8 cellular contexts compared by ENCODE assay signal in the genomic region with DNA sequence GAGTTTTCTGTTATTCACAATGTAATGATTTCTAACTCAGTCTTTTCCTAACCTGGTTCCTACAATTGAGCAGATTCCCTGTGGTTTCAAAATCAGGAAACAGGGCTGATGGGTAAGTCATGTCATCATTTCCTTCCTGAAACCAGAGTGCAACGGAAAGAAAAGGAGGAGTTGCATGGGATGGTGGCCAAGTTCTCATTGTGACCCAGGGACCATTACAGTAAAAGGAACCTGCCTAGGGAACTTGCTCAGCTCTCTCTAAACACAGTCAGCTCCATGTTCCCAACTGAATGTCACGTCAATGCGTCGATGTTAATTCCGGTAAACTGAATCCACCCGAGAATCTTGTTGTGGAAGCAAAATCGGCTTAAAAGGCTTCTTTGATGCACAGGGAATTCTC. TPM values are rescaled to one million over a fixed set of nuclear protein-coding genes. Genes with fewer than 3 reads are reported as not detected.
DNase-seq lines count a peak whose midpoint lies in the region; ATAC-seq and TF ChIP-seq lines count a peak whose summit lies in the region.

No MANE protein-coding gene starts in this region.

- H3K4me2 ChIP-seq in MM.1S (ENCODE audit: low read depth, low read length) = peak overlapping the region; percentile 42

- H3K27me3 ChIP-seq in A673 (replicated peaks; ENCODE audit: insufficient read depth, low read depth, low read length, poor library complexity) = no peaks in the 10 kb centered on the region
- no peaks in the 10 kb centered on the region for H3K27me3 ChIP-seq in MM.1S (replicated peaks; ENCODE audit: insufficient read depth, low read length)

- no peak for TF ChIP-seq CTCF in A673 (conservative IDR thresholded peaks at IDR 0.05; ENCODE audit: low read depth, low read length)
- TF ChIP-seq CTCF in MM.1S (IDR thresholded peaks at IDR 0.05; ENCODE audit: low read length) = no peak
- TF ChIP-seq CTCF in coronary artery (IDR thresholded peaks at IDR 0.05) = no peak

- no peaks in the 10 kb centered on the region for H3K9me3 Mint-ChIP-seq in stimulated activated memory B cell treated with anti-CD40 and anti-IgM and Interleukin-4, amounts not matched to agents 10 μg/mL and 1 μg/mL and 100 μg/mL, for 72 hours

- H3K36me3 Mint-ChIP-seq in stimulated activated memory B cell treated with anti-CD40 and anti-IgM and Interleukin-4, amounts not matched to agents 10 μg/mL and 1 μg/mL and 100 μg/mL, for 72 hours = no peaks in the 10 kb centered on the region

- peaks cover 5% of the 10 kb centered on the region for H3K4me1 Mint-ChIP-seq in stimulated activated memory B cell treated with anti-CD40 and anti-IgM and Interleukin-4, amounts not matched to agents 10 μg/mL and 1 μg/mL and 100 μg/mL, for 72 hours

- BruUV-seq in A673 (replicated peaks; lab: Mats Ljungman, UMichigan) = no TSS peak

- H3K36me3 ChIP-seq in A673 (ENCODE audit: insufficient read depth, low read length, poor library complexity, severe bottlenecking) (no peaks in the 10 kb centered on the region), MM.1S (replicated peaks; ENCODE audit: insufficient read depth, low read length) (no peaks in the 10 kb centered on the region)

- no peak overlapping the region for H3K9ac ChIP-seq in MM.1S (ENCODE audit: low read length)

- DNase-seq in A673 (ENCODE audit: low spot score) (peak; percentile 76), MM.1S (no peak), coronary artery (ENCODE audit: low spot score) (no peak), mucosa of gallbladder (ENCODE audit: low spot score) (peak; percentile 65), amniotic stem cell (lab: John Stamatoyannopoulos, UW) (no peak)

- POLR2A ChIA-PET in A673 (lab: Charles Lee; ENCODE audit: low non-redundant PET) = interaction anchor here (0.6 kb wide), 1 partner anchor 631 kb away, joined by 3 read pairs; no protein-coding TSS in a partner anchor

- peaks cover 4% of the 10 kb centered on the region for H3K4me1 ChIP-seq in A673 (ENCODE audit: insufficient read depth, low read length, poor library complexity, severe bottlenecking)
- H3K4me1 ChIP-seq in MM.1S (ENCODE audit: low read length) = peaks cover 17% of the 10 kb centered on the region

- peak overlapping the region; percentile 19; the same call in 1 of the 2 replicates for H2AFZ ChIP-seq in MM.1S (ENCODE audit: low read length)

- no peaks in the 10 kb centered on the region for H3K9me2 ChIP-seq in MM.1S (replicated peaks; ENCODE audit: insufficient read depth, low read length)

- H3F3A ChIP-seq in MM.1S (ENCODE audit: insufficient read depth, low read length) = no peaks in the 10 kb centered on the region

- intact Hi-C loops in A673 (cut with micrococcal nuclease; ENCODE audit: unreplicated experiment) = loop anchor here (5.0 kb wide), 1 partner anchor 388 kb away; no protein-coding TSS in a partner anchor

- CTCF ChIA-PET in A673 (lab: Charles Lee) = interaction anchor here (0.6 to 1.7 kb wide), 4 partner anchors 11 to 165 kb away, joined by 3 to 7 read pairs (median 4); no protein-coding TSS in a partner anchor

- H3K27ac ChIP-seq in A673 (ENCODE audit: low read depth, low read length, poor library complexity, severe bottlenecking) (no peak overlapping the region), MM.1S (ENCODE audit: low read length) (no peak overlapping the region), coronary artery (peak overlapping the region; percentile 54 to 78)

- H3K27ac Mint-ChIP-seq in stimulated activated memory B cell treated with anti-CD40 and anti-IgM and Interleukin-4, amounts not matched to agents 10 μg/mL and 1 μg/mL and 100 μg/mL, for 72 hours = no peak overlapping the region

- peaks cover 44% of the 10 kb centered on the region for H3K27me3 Mint-ChIP-seq in stimulated activated memory B cell treated with anti-CD40 and anti-IgM and Interleukin-4, amounts not matched to agents 10 μg/mL and 1 μg/mL and 100 μg/mL, for 72 hours

- no peaks in the 10 kb centered on the region for H4K20me1 ChIP-seq in MM.1S (ENCODE audit: insufficient read depth, low read length)

- no peak for ATAC-seq in stimulated activated memory B cell treated with anti-CD40 and anti-IgM and Interleukin-4, amounts not matched to agents 10 μg/mL and 1 μg/mL and 100 μg/mL, for 72 hours
- ATAC-seq in HG02973 (IDR thresholded peaks at IDR 0.05; ENCODE audit: unreplicated experiment) (no peak), GM18909 (IDR thresholded peaks at IDR 0.05; ENCODE audit: poor library complexity, unreplicated experiment) (no peak)

- no peak overlapping the region for H3K4me3 Mint-ChIP-seq in stimulated activated memory B cell treated with anti-CD40 and anti-IgM and Interleukin-4, amounts not matched to agents 10 μg/mL and 1 μg/mL and 100 μg/mL, for 72 hours

- no peak overlapping the region for H3K4me3 ChIP-seq in A673 (ENCODE audit: low read depth, low read length, poor library complexity, severe bottlenecking)
- H3K4me3 ChIP-seq in MM.1S (ENCODE audit: low read length) = peak overlapping the region; percentile 20; the same call in 1 of the 2 replicates
- H3K4me3 ChIP-seq in coronary artery = peak overlapping the region; percentile 48

- H3K79me2 ChIP-seq in MM.1S (ENCODE audit: low read length) = no peaks in the 10 kb centered on the region

- H3K9me3 ChIP-seq in A673 (ENCODE audit: low read depth, low read length, poor library complexity, severe bottlenecking) (no peaks in the 10 kb centered on the region), MM.1S (replicated peaks; ENCODE audit: insufficient read depth, low read length) (no peaks in the 10 kb centered on the region)

RNA-seq across cellular contexts. Expression of a gene that starts 51.2 kb away (rescaled TPM):
- 0.43 TPM in 1 of 2 replicates, not detected in the other for total RNA-seq in A673 (2021)
- 18.4 TPM for total RNA-seq in mucosa of gallbladder

Comparison
In these comparisons a context has a peak if more than half of its experiments do, and no peak if none do; other contexts are left out.
1. DNase-seq: peak in A673 (single experiment) and mucosa of gallbladder (single experiment); none in MM.1S (single experiment), coronary artery (single experiment) and amniotic stem cell (single experiment).
2. H3K27ac ChIP-seq: peak in coronary artery (2 of 2); none in A673 (single experiment) and MM.1S (single experiment).
3. RNA of a gene that starts 51.2 kb away (total RNA-seq): 18.4 TPM in mucosa of gallbladder (single experiment); 0.43 TPM in A673; every median in the first group is over 10 times any median in the second.